ENCODE assay signal across 29 cellular contexts in the genomic region with DNA sequence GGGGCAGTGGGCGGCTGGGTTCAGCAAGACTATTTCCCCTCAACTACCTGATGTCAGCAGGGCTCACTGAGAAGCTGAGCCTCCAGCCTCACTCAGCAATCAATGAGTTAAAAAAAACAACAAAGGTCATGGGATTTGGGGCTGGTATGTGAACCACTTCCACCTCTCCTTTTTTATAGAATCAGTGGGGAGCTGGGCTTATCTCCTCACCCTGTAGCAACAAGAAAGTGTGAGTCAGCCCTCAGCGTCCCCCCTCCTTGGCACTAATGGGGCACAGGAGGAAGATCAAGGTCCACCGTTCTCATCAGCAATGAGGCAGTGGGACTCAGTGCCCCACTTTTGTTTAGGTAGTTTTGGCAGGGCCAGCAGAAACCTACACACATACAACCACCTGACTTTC.
"Had no signal": no experiment of that assay in that cellular context is flagged by ENCODE, and none has a peak within 500 bp of the region (broad histone marks: within the 10 kb centered on the region; RNA-seq: fewer than 3 reads in every experiment).

No MANE protein-coding gene starts in this region.

- H3K36me3 ChIP-seq: esophagus muscularis mucosa, gastrocnemius medialis, heart left ventricle, WERI-Rb-1 had no signal

- H3K4me1 ChIP-seq: body of pancreas, esophagus muscularis mucosa, foreskin keratinocyte, gastrocnemius medialis, heart left ventricle had no signal

- H3K27ac ChIP-seq: body of pancreas, dorsolateral prefrontal cortex, esophagus muscularis mucosa, foreskin keratinocyte, gastrocnemius medialis, heart left ventricle, WERI-Rb-1 had no signal

- H3K27me3 ChIP-seq: body of pancreas, dorsolateral prefrontal cortex, esophagus muscularis mucosa, foreskin keratinocyte, gastrocnemius medialis, heart left ventricle had no signal

- H3K4me3 ChIP-seq: body of pancreas, dorsolateral prefrontal cortex, esophagus muscularis mucosa, gastrocnemius medialis, heart left ventricle had no signal

- DNase-seq: activated B cell treated with CpG ODN at 0.5 μM for 24 hours; activated CD4-positive, alpha-beta T cell treated with anti-CD3 and anti-CD28 coated beads for 48 hours; activated CD4-positive, alpha-beta T cell treated with anti-CD3 and anti-CD28 coated beads, Interleukin-2, amount 50 U/mL, for 1 hour; activated CD4-positive, alpha-beta T cell treated with anti-CD3 and anti-CD28 coated beads, Interleukin-2, amount 50 U/mL, for 48 hours; activated CD8-positive, alpha-beta memory T cell treated with anti-CD3 and anti-CD28 coated beads for 24 hours; activated CD8-positive, alpha-beta T cell treated with anti-CD3 and anti-CD28 coated beads for 36 hours; activated effector memory CD4-positive, alpha-beta T cell treated with Interleukin-2 at 50 U/mL for 16 hours; activated gamma-delta T cell treated with Interleukin-2 at 50 U/mL for 16 hours; activated naive CD4-positive, alpha-beta T cell treated with anti-CD3 and anti-CD28 coated beads, Interleukin-2, amount 50 U/mL, for 16 hours; activated naive CD4-positive, alpha-beta T cell treated with Interleukin-2 at 50 U/mL for 16 hours; activated T-cell treated with anti-CD3 and anti-CD28 coated beads, Interleukin-2, amount 50 U/mL, for 4 hours; amniotic stem cell; anterior cingulate cortex; body of pancreas; caudate nucleus; dorsolateral prefrontal cortex; effector memory CD4-positive, alpha-beta T cell; erythroblast; foreskin keratinocyte; gastrocnemius medialis; glutamatergic neuron; heart left ventricle; T-helper 1 cell; T-helper 17 cell; T1000; WERI-Rb-1 had no signal

- ATAC-seq: activated CD4-positive, CD25-positive, alpha-beta regulatory T cell treated with anti-CD3 and anti-CD28 coated beads, Interleukin-2, amount 50 U/mL, for 24 hours; activated CD8-positive, alpha-beta T cell treated with anti-CD3 and anti-CD28 coated beads for 36 hours; activated T-cell treated with anti-CD3 and anti-CD28 coated beads, Interleukin-2, amount 50 U/mL, for 4 hours; activated T-helper 17 cell treated with anti-CD3 and anti-CD28 coated beads, Interleukin-2, amount 50 U/mL, for 72 hours; body of pancreas; foreskin keratinocyte; gastrocnemius medialis; heart left ventricle; T-helper 17 cell had no signal

- H3K9me3 ChIP-seq: body of pancreas, esophagus muscularis mucosa, gastrocnemius medialis had no signal
